In the genomic region with DNA sequence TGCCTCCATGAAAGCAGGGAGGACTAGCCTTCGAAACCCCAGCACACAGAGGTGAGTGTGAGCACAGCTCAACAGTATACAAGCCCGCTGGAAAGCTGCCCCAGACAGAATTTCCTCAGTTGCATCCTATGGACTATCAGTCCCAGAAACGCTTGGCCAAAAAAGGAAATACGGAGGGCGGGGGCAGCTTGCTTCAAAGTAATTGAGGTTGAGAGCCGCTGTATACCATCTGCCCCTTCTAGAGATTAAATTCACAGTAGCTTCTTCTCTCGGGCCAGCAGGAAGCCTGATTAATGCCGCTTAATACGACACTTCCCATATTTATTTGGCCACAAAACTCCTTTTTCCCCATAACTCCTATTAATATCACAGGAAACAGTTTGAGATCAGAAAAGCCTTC, we compare ENCODE assay signal across 12 cellular contexts.
DNase-seq lines count a peak whose midpoint lies in the region; ATAC-seq and TF ChIP-seq lines count a peak whose summit lies in the region.
"Had no signal": no experiment of that assay in that cellular context is flagged by ENCODE, and none has a peak within 500 bp of the region (broad histone marks: within the 10 kb centered on the region; RNA-seq: fewer than 3 reads in every experiment).

No MANE protein-coding gene starts in this region.

- in situ Hi-C loops in IMR-90 (cut with MboI; ENCODE audit: low sequenced_read_pairs) = no loop called here

- no peak overlapping the region for H3K56ac ChIP-seq in IMR-90 (ENCODE audit: extremely low read depth, insufficient read depth, low read length)

- TF ChIP-seq RAD21 in IMR-90 (IDR thresholded peaks at IDR 0.05; ENCODE audit: low read length) = no peak

- WGBS in IMR-90 (ENCODE audit: extremely low coverage in 2 of 2, insufficient read length in 1 of 2), 2 experiments = 66% methylated on average over 4 of the region's 9 CpGs; no CpG with 5 or more reads in 1 of the 2 experiments

- H3K4me3 Mint-ChIP-seq in CD14-positive monocyte = peak overlapping the region in 1 of 2 donors; percentile 82
- H3K4me3 Mint-ChIP-seq in activated T-helper 1 cell treated with anti-CD3 and anti-CD28 coated beads, Interleukin-12 subunit alpha, Interleukin-12 subunit beta, Interleukin-2, Interleukin-4 antibody, amounts not matched to agents 30 ng/mL and 10 ng/mL and 1 ng/mL, durations not matched to agents 14 hours and 24 hours and 36 hours = no peak overlapping the region
- H3K4me3 Mint-ChIP-seq: stimulated activated naive CD8-positive, alpha-beta T cell treated with anti-CD3 and anti-CD28 coated beads, Interleukin-15, Interleukin-2, amounts not matched to agents 100 ng/mL and 50 ng/mL, for 24 hours had no signal

- H2AFZ ChIP-seq in IMR-90 (replicated peaks; ENCODE audit: low read length, poor library complexity) = peak overlapping the region; percentile 17

- H3K36me3 Mint-ChIP-seq in CD14-positive monocyte = peaks cover 0 to 4% of the 10 kb centered on the region in 2 donors
- peaks cover 12% of the 10 kb centered on the region for H3K36me3 Mint-ChIP-seq in activated T-helper 1 cell treated with anti-CD3 and anti-CD28 coated beads, Interleukin-12 subunit alpha, Interleukin-12 subunit beta, Interleukin-2, Interleukin-4 antibody, amounts not matched to agents 30 ng/mL and 10 ng/mL and 1 ng/mL, durations not matched to agents 14 hours and 24 hours and 36 hours (ENCODE audit: low read depth)

- H3K4me1 Mint-ChIP-seq in CD14-positive monocyte = peaks cover 97% of the 10 kb centered on the region
- peaks cover 71% of the 10 kb centered on the region for H3K4me1 Mint-ChIP-seq in activated T-helper 1 cell treated with anti-CD3 and anti-CD28 coated beads, Interleukin-12 subunit alpha, Interleukin-12 subunit beta, Interleukin-2, Interleukin-4 antibody, amounts not matched to agents 30 ng/mL and 10 ng/mL and 1 ng/mL, durations not matched to agents 14 hours and 24 hours and 36 hours (ENCODE audit: low read depth)

- H3K18ac ChIP-seq in IMR-90 (ENCODE audit: low read depth, low read length) = no peak overlapping the region

- H3K4ac ChIP-seq in IMR-90 (ENCODE audit: low read depth, low read length) = no peak overlapping the region; the same call in 1 of the 2 replicates

- peaks cover 18% of the 10 kb centered on the region for H3K9me1 ChIP-seq in IMR-90 (ENCODE audit: insufficient read depth, low read length)

- peaks cover 0 to 3% (median 0%) of the 10 kb centered on the region in 7 donors for H3K9me3 Mint-ChIP-seq in CD14-positive monocyte
- peaks cover 13% of the 10 kb centered on the region for H3K9me3 Mint-ChIP-seq in activated T-helper 1 cell treated with anti-CD3 and anti-CD28 coated beads, Interleukin-12 subunit alpha, Interleukin-12 subunit beta, Interleukin-2, Interleukin-4 antibody, amounts not matched to agents 30 ng/mL and 10 ng/mL and 1 ng/mL, durations not matched to agents 14 hours and 24 hours and 36 hours

- H4K20me1 ChIP-seq in IMR-90 (ENCODE audit: insufficient read depth, low read length) = no peaks in the 10 kb centered on the region

- TF ChIP-seq POLR2A in IMR-90 (IDR thresholded peaks at IDR 0.05; ENCODE audit: low read depth, low read length) = no peak

- no peak overlapping the region for H2AK9ac ChIP-seq in IMR-90 (replicated peaks; ENCODE audit: low read depth, low read length, poor library complexity)

- POLR2A ChIA-PET in IMR-90 (lab: Charles Lee; ENCODE audit: unreplicated experiment) = no interaction called here

- no peaks in the 10 kb centered on the region for H3K9me3 ChIP-seq in IMR-90 (ENCODE audit: control insufficient read depth, insufficient read depth, low read length)
- H3K9me3 ChIP-seq: right atrium auricular region had no signal

- ATAC-seq in IMR-90 (ENCODE audit: low read depth) (no peak), HG03196 (IDR thresholded peaks at IDR 0.05; ENCODE audit: unreplicated experiment) (no peak), HG02970 (IDR thresholded peaks at IDR 0.05; ENCODE audit: low FRiP score, unreplicated experiment) (no peak), omental fat pad (ENCODE audit: low FRiP score) (no peak), Right ventricle myocardium superior (ENCODE audit: poor library complexity) (no peak)

- H3K27me3 ChIP-seq in IMR-90 (ENCODE audit: control insufficient read depth, insufficient read depth, low read length) = no peaks in the 10 kb centered on the region
- H3K27me3 ChIP-seq: right atrium auricular region had no signal

- H3K14ac ChIP-seq in IMR-90 (replicated peaks; ENCODE audit: low read depth, low read length) = no peak overlapping the region

- peak overlapping the region in 1 of 2 experiments; percentile 20; a peak in 2 of 4 replicates for H4K8ac ChIP-seq in IMR-90 (ENCODE audit: low read depth in 2 of 2, low read length in 2 of 2)

- peak overlapping the region; percentile 94 to 98 (median 96) for H3K27ac Mint-ChIP-seq in CD14-positive monocyte
- peak overlapping the region; percentile 25 for H3K27ac Mint-ChIP-seq in activated T-helper 1 cell treated with anti-CD3 and anti-CD28 coated beads, Interleukin-12 subunit alpha, Interleukin-12 subunit beta, Interleukin-2, Interleukin-4 antibody, amounts not matched to agents 30 ng/mL and 10 ng/mL and 1 ng/mL, durations not matched to agents 14 hours and 24 hours and 36 hours
- H3K27ac Mint-ChIP-seq: stimulated activated naive CD8-positive, alpha-beta T cell treated with anti-CD3 and anti-CD28 coated beads, Interleukin-15, Interleukin-2, amounts not matched to agents 100 ng/mL and 50 ng/mL, for 24 hours had no signal

- no peak overlapping the region for H3K9ac ChIP-seq in IMR-90 (ENCODE audit: low read depth, low read length)

- dilution Hi-C loops in IMR-90 (cut with HindIII; ENCODE audit: low sequenced_read_pairs, unreplicated experiment) = no loop called here

- peaks cover 8% of the 10 kb centered on the region for H3K4me1 ChIP-seq in IMR-90 (ENCODE audit: control insufficient read depth, insufficient read depth, low read length)

- H3K27me3 Mint-ChIP-seq in CD14-positive monocyte (ENCODE audit: low read depth in 3 of 3) = peaks cover 0 to 3% (median 0%) of the 10 kb centered on the region in 3 donors
- H3K27me3 Mint-ChIP-seq in activated T-helper 1 cell treated with anti-CD3 and anti-CD28 coated beads, Interleukin-12 subunit alpha, Interleukin-12 subunit beta, Interleukin-2, Interleukin-4 antibody, amounts not matched to agents 30 ng/mL and 10 ng/mL and 1 ng/mL, durations not matched to agents 14 hours and 24 hours and 36 hours (ENCODE audit: insufficient read depth) = no peaks in the 10 kb centered on the region
- H3K27me3 Mint-ChIP-seq: stimulated activated naive CD8-positive, alpha-beta T cell treated with anti-CD3 and anti-CD28 coated beads, Interleukin-15, Interleukin-2, amounts not matched to agents 100 ng/mL and 50 ng/mL, for 24 hours had no signal

- peak overlapping the region; percentile 37; the same call in 1 of the 2 replicates for H2BK120ac ChIP-seq in IMR-90 (ENCODE audit: low read depth, low read length)

- no peak overlapping the region for H4K5ac ChIP-seq in IMR-90 (ENCODE audit: low read depth, low read length)

- H3K79me1 ChIP-seq in IMR-90 (ENCODE audit: low read depth in 1 of 2, low read length in 2 of 2) = no peaks in the 10 kb centered on the region

- H2BK5ac ChIP-seq in IMR-90 (ENCODE audit: low read depth, low read length, poor library complexity, severe bottlenecking) = no peak overlapping the region

- no peak overlapping the region for H3K4me2 ChIP-seq in IMR-90 (ENCODE audit: low read depth, low read length)

- intact Hi-C loops in CD14-positive monocyte (cut with micrococcal nuclease) (loop anchor here (5.0 to 10.0 kb wide), 4 partner anchors 63 to 276 kb away; partner anchors contain the start of gene ADAM10 (in 1 of the 2)), IMR-90 (cut with micrococcal nuclease) (no loop called here), Right ventricle myocardium superior (cut with DNase I) (no loop called here)
- intact Hi-C loops in activated T-helper 1 cell treated with anti-CD3 and anti-CD28 coated beads, Interleukin-12 subunit alpha, Interleukin-12 subunit beta, Interleukin-2, Interleukin-4 antibody, amounts not matched to agents 30 ng/mL and 10 ng/mL and 1 ng/mL, durations not matched to agents 14 hours and 24 hours and 36 hours (cut with micrococcal nuclease) = no loop called here

- peak overlapping the region; percentile 60; the same call in 1 of the 2 replicates for H2AK5ac ChIP-seq in IMR-90 (ENCODE audit: low read depth, low read length)

- no peak overlapping the region for H3K4me3 ChIP-seq in IMR-90 (ENCODE audit: insufficient read depth, low read depth, low read length)
- H3K4me3 ChIP-seq: right atrium auricular region had no signal

- no peak overlapping the region for H3K23ac ChIP-seq in IMR-90 (ENCODE audit: low read depth, low read length)

- CTCF ChIA-PET in IMR-90 (lab: Yijun Ruan, JAX) = no interaction called here

- no peak overlapping the region; the same call in 1 of the 2 replicates for H4K91ac ChIP-seq in IMR-90 (ENCODE audit: insufficient read depth, low read depth, low read length)

- no peak for TF ChIP-seq CTCF in CD14-positive monocyte (IDR thresholded peaks at IDR 0.05)
- no peak for TF ChIP-seq CTCF in IMR-90 (conservative IDR thresholded peaks at IDR 0.05; ENCODE audit: low read depth, low read length)
- no peak for TF ChIP-seq CTCF in omental fat pad (IDR thresholded peaks at IDR 0.05)

- H3K27ac ChIP-seq in IMR-90 (ENCODE audit: insufficient read depth, low read length) = no peak overlapping the region
- H3K27ac ChIP-seq: C4-2B had no signal

- no peaks in the 10 kb centered on the region for H3K36me3 ChIP-seq in IMR-90 (ENCODE audit: control insufficient read depth, insufficient read depth, low read length)
- H3K36me3 ChIP-seq: right atrium auricular region had no signal

- peak overlapping the region; percentile 75; the same call in 2 of the 3 replicates for H2BK15ac ChIP-seq in IMR-90 (ENCODE audit: low read depth, low read length)

- H2BK20ac ChIP-seq in IMR-90 (ENCODE audit: low read depth, low read length) = peak overlapping the region; percentile 43

- DNase-seq in CD14-positive monocyte (ENCODE audit: low spot score) (no peak), IMR-90 (no peak), lung microvascular endothelial cell (ENCODE audit: low read depth in 2 of 2) (peak; percentile 32 to 44), omental fat pad (ENCODE audit: low spot score) (no peak), Right ventricle myocardium superior (no peak)
- DNase-seq in activated T-helper 1 cell treated with anti-CD3 and anti-CD28 coated beads, Interleukin-12 subunit alpha, Interleukin-12 subunit beta, Interleukin-2, Interleukin-4 antibody, amounts not matched to agents 30 ng/mL and 10 ng/mL and 1 ng/mL, durations not matched to agents 14 hours and 24 hours and 36 hours (ENCODE audit: low spot score) = no peak
- DNase-seq: NCI-H2227 treated with DMSO at 0.1 percent for 48 hours had no signal

- BruUV-seq in IMR-90 (replicated peaks; lab: Mats Ljungman, UMichigan) = no TSS peak

TF ChIP-seq in IMR-90, 13 proteins besides CTCF, POLR2A, EP300 and RAD21 (continues in another document):
- no peak for TF ChIP-seq FOS (IDR thresholded peaks at IDR 0.05; ENCODE audit: low read depth, low read length)
- TF ChIP-seq MAZ (IDR thresholded peaks at IDR 0.05; ENCODE audit: borderline replicate concordance, low read depth, low read length) = no peak
- no peak for TF ChIP-seq RCOR1 (IDR thresholded peaks at IDR 0.05; ENCODE audit: insufficient replicate concordance, low read length)
- TF ChIP-seq MAFK (IDR thresholded peaks at IDR 0.05; ENCODE audit: low read depth, low read length) = no peak
- no peak for TF ChIP-seq NFE2L2 (IDR thresholded peaks at IDR 0.05; ENCODE audit: low read depth, low read length)

Comparison
In these comparisons a context has a peak if more than half of its experiments do, and no peak if none do; other contexts are left out.
1. DNase-seq: peak in lung microvascular endothelial cell (2 of 2); none in CD14-positive monocyte (single experiment), IMR-90 (single experiment), activated T-helper 1 cell treated with anti-CD3 and anti-CD28 coated beads, Interleukin-12 subunit alpha, Interleukin-12 subunit beta, Interleukin-2, Interleukin-4 antibody, amounts not matched to agents 30 ng/mL and 10 ng/mL and 1 ng/mL, durations not matched to agents 14 hours and 24 hours and 36 hours (single experiment), omental fat pad (single experiment) and Right ventricle myocardium superior (single experiment).
2. intact Hi-C loops: an anchor here in CD14-positive monocyte (5.0 to 10.0 kb wide); none called in IMR-90, activated T-helper 1 cell treated with anti-CD3 and anti-CD28 coated beads, Interleukin-12 subunit alpha, Interleukin-12 subunit beta, Interleukin-2, Interleukin-4 antibody, amounts not matched to agents 30 ng/mL and 10 ng/mL and 1 ng/mL, durations not matched to agents 14 hours and 24 hours and 36 hours and Right ventricle myocardium superior.